Comparison of ENCODE assay signal across 15 cellular contexts in genomic region chr11:129426776-129427175, GRCh38. TPM values are rescaled to one million over a fixed set of nuclear protein-coding genes. Genes with fewer than 3 reads are reported as not detected.
DNase-seq lines count a peak whose midpoint lies in the region; TF ChIP-seq lines count a peak whose summit lies in the region.
"Had no signal": no experiment of that assay in that cellular context is flagged by ENCODE, and none has a peak within 500 bp of the region (broad histone marks: within the 10 kb centered on the region; RNA-seq: fewer than 3 reads in every experiment).

No MANE protein-coding gene starts in this region.

- H3K36me3 Mint-ChIP-seq in type B pancreatic cell: peaks cover 15% of the 10 kb centered on the region
- H3K36me3 Mint-ChIP-seq: CD4-positive, CD25-positive, alpha-beta regulatory T cell had no signal

- peak overlapping the region; percentile 40 for H3K4me3 Mint-ChIP-seq in type B pancreatic cell
- H3K4me3 Mint-ChIP-seq: CD4-positive, CD25-positive, alpha-beta regulatory T cell had no signal

- TF ChIP-seq CTCF in Peyer's patch (IDR thresholded peaks at IDR 0.05) (no peak), type B pancreatic cell (conservative IDR thresholded peaks at IDR 0.05) (no peak), esophagus squamous epithelium (IDR thresholded peaks at IDR 0.05) (no peak)

- DNase-seq in NCI-H82 (lab: John Stamatoyannopoulos, UW) (peak; percentile 1), NCI-H82 treated with DMSO at 0.1 percent for 48 hours (lab: John Stamatoyannopoulos, UW; ENCODE audit: unreplicated experiment) (no peak), Peyer's patch (no peak), type B pancreatic cell (ENCODE audit: extremely low spot score, unreplicated experiment) (no peak), NCI-H446 (lab: John Stamatoyannopoulos, UW) (no peak), esophagus squamous epithelium (lab: John Stamatoyannopoulos, UW) (no peak)
- DNase-seq: 8988T; ACHN; CD4-positive, CD25-positive, alpha-beta regulatory T cell; DMS79; GM23248; H7 had no signal

- no peaks in the 10 kb centered on the region for H3K36me3 ChIP-seq in Peyer's patch
- no peaks in the 10 kb centered on the region for H3K36me3 ChIP-seq in muscle layer of duodenum (ENCODE audit: control insufficient read depth in 1 of 2, insufficient read depth in 2 of 2, low read length in 2 of 2)
- peaks cover 0 to 28% (median 0%) of the 10 kb centered on the region in 3 donors for H3K36me3 ChIP-seq in esophagus squamous epithelium
- H3K36me3 ChIP-seq: BLaER1 treated with 17β-estradiol and CSF1 and Interleukin-3, amounts not matched to agents 10 nM and 100 nM had no signal

- H3K27ac Mint-ChIP-seq in type B pancreatic cell: peak overlapping the region; percentile 46
- H3K27ac Mint-ChIP-seq: CD4-positive, CD25-positive, alpha-beta regulatory T cell had no signal

- H3K4me3 ChIP-seq in Peyer's patch: no peak overlapping the region
- no peak overlapping the region for H3K4me3 ChIP-seq in muscle layer of duodenum (ENCODE audit: low read depth in 1 of 2, low read length in 2 of 2)
- no peak overlapping the region for H3K4me3 ChIP-seq in esophagus squamous epithelium
- H3K4me3 ChIP-seq: BLaER1 treated with 17β-estradiol and CSF1 and Interleukin-3, amounts not matched to agents 10 nM and 100 nM; GM23248 had no signal

- H3K9me3 ChIP-seq in Peyer's patch (peaks cover 0 to 4% (median 0%) of the 10 kb centered on the region in 4 donors), muscle layer of duodenum (ENCODE audit: control insufficient read depth in 1 of 2, low read length in 2 of 2) (peaks cover 0 to 5% of the 10 kb centered on the region in 2 donors), esophagus squamous epithelium (peaks cover 0 to 6% (median 0%) of the 10 kb centered on the region in 3 donors)

- H3K27ac ChIP-seq in Peyer's patch (peak overlapping the region in 3 of 4 donors; percentile 17 to 83 (median 66)), muscle layer of duodenum (ENCODE audit: low read length) (peak overlapping the region; percentile 65), esophagus squamous epithelium (peak overlapping the region in 1 of 4 donors; percentile 42)
- H3K27ac ChIP-seq: BLaER1 treated with 17β-estradiol and CSF1 and Interleukin-3, amounts not matched to agents 10 nM and 100 nM; GM23248 had no signal

- 41 to 72% methylated on average over 3 of the region's 3 CpGs for WGBS in esophagus squamous epithelium, 2 donors

- no peak for TF ChIP-seq POLR2A in Peyer's patch (IDR thresholded peaks at IDR 0.05)
- no peak for TF ChIP-seq POLR2A in esophagus squamous epithelium (IDR thresholded peaks at IDR 0.05)

- peaks cover 5% of the 10 kb centered on the region for H3K9me3 Mint-ChIP-seq in type B pancreatic cell

- no peaks in the 10 kb centered on the region for H3K27me3 Mint-ChIP-seq in type B pancreatic cell

- intact Hi-C loops in esophagus squamous epithelium (cut with DNase I): no loop called here

- H3K4me1 Mint-ChIP-seq in type B pancreatic cell (ENCODE audit: unreplicated experiment): peaks cover 14% of the 10 kb centered on the region
- H3K4me1 Mint-ChIP-seq: CD4-positive, CD25-positive, alpha-beta regulatory T cell had no signal

- H3K4me1 ChIP-seq in Peyer's patch (peaks cover 0 to 30% (median 0%) of the 10 kb centered on the region in 4 donors), muscle layer of duodenum (ENCODE audit: control insufficient read depth in 1 of 2, insufficient read depth in 2 of 2, low read length in 2 of 2) (no peaks in the 10 kb centered on the region), esophagus squamous epithelium (peaks cover 0 to 38% (median 4%) of the 10 kb centered on the region in 3 donors)

- H3K27me3 ChIP-seq in Peyer's patch (no peaks in the 10 kb centered on the region), muscle layer of duodenum (ENCODE audit: low read depth, low read length) (no peaks in the 10 kb centered on the region), esophagus squamous epithelium (no peaks in the 10 kb centered on the region)
- H3K27me3 ChIP-seq: BLaER1 treated with 17β-estradiol and CSF1 and Interleukin-3, amounts not matched to agents 10 nM and 100 nM had no signal

RNA-seq across cellular contexts. Expression of gene BARX2, which starts 51.1 kb away (rescaled TPM):
- total RNA-seq in Peyer's patch: 10 to 100 TPM in 3 of 4 donors, 1 to 10 TPM in 1; 1.7 to 19.8 (median 15.7) TPM
- 62.1 and 186 TPM in 2 replicates for total RNA-seq in type B pancreatic cell (ENCODE audit: low replicate concordance)
- 100 to 1,000 TPM in 1 of 4 donors, 10 to 100 TPM in 3; 45.2 to 102 (median 57.6) TPM for total RNA-seq in esophagus squamous epithelium
- total RNA-seq: CD4-positive, CD25-positive, alpha-beta regulatory T cell; G401; GM23248; H7 had no signal
